10 cellular contexts compared by ENCODE assay signal in genomic region chr2:235577404-235578330, GRCh38.
DNase-seq lines count a peak whose midpoint lies in the region; TF ChIP-seq lines count a peak whose summit lies in the region.
"Had no signal": no experiment of that assay in that cellular context is flagged by ENCODE, and none has a peak within 500 bp of the region (broad histone marks: within the 10 kb centered on the region; RNA-seq: fewer than 3 reads in every experiment).

No MANE protein-coding gene starts in this region.

- peaks cover 0 to 3% (median 0%) of the 10 kb centered on the region in 5 experiments for H3K9me3 Mint-ChIP-seq in brain
- no peaks in the 10 kb centered on the region for H3K9me3 Mint-ChIP-seq in endothelial cell (ENCODE audit: unreplicated experiment)

- H3K27ac Mint-ChIP-seq in brain (peak overlapping the region; percentile 19 to 78 (median 75)), endothelial cell (ENCODE audit: unreplicated experiment) (no peak overlapping the region)

- H3K27me3 Mint-ChIP-seq in brain (no peaks in the 10 kb centered on the region), endothelial cell (ENCODE audit: unreplicated experiment) (peaks cover under 1% of the 10 kb centered on the region)

- peak overlapping the region; percentile 69 to 82 (median 78) for H3K4me3 Mint-ChIP-seq in brain
- no peak overlapping the region for H3K4me3 Mint-ChIP-seq in endothelial cell (ENCODE audit: unreplicated experiment)

- TF ChIP-seq CTCF in brain (conservative IDR thresholded peaks at IDR 0.05) = no peak
- TF ChIP-seq CTCF in endothelial cell (IDR thresholded peaks at IDR 0.05; ENCODE audit: unreplicated experiment) = no peak
- TF ChIP-seq CTCF in GM13977 (IDR thresholded peaks at IDR 0.05; ENCODE audit: extremely low read depth, insufficient read depth, missing control alignments) = no peak

- H3K4me1 Mint-ChIP-seq in brain (peaks cover 75% of the 10 kb centered on the region), endothelial cell (ENCODE audit: unreplicated experiment) (peaks cover 3% of the 10 kb centered on the region)

- DNase-seq in HuH-7.5 (ENCODE audit: low spot score) (peak; percentile 63), inferior parietal cortex (ENCODE audit: extremely low spot score) (peak; percentile 77), retina (peak; percentile 39), HPDE6-E6E7 (ENCODE audit: extremely low spot score) (no peak), SHP77 (lab: John Stamatoyannopoulos, UW) (no peak), endothelial cell (ENCODE audit: low spot score) (no peak), GM13977 (ENCODE audit: low spot score) (no peak)
- DNase-seq: activated naive CD4-positive, alpha-beta T cell treated with Interleukin-2 at 50 U/mL for 16 hours; NCI-H1105 had no signal

- in situ Hi-C loops in GM13977 (cut with MboI; ENCODE audit: low pct_unique_long_range_greater_than_20kb, low sequenced_read_pairs, unreplicated experiment) = loop anchor here (25.0 kb wide), 1 partner anchor 440 kb away; no protein-coding TSS in a partner anchor

- peaks cover 10% of the 10 kb centered on the region for H3K36me3 Mint-ChIP-seq in brain
- H3K36me3 Mint-ChIP-seq in endothelial cell (ENCODE audit: low read depth, unreplicated experiment) = no peaks in the 10 kb centered on the region

Comparison
In these comparisons a context has a peak if more than half of its experiments do, and no peak if none do; other contexts are left out.
1. DNase-seq: peak in HuH-7.5 (single experiment), inferior parietal cortex (single experiment) and retina (single experiment); none in HPDE6-E6E7 (single experiment), SHP77 (0 of 2), endothelial cell (single experiment) and GM13977 (single experiment).